In genomic region chr18:2981212-2981728, GRCh38 we compare ENCODE assay signal across 3 cellular contexts.
TF ChIP-seq lines count a peak whose summit lies in the region.

No MANE protein-coding gene starts in this region.

TF ChIP-seq in liver, 16 proteins besides CTCF, POLR2A, EP300 and RAD21:
- TF ChIP-seq HNF4G (IDR thresholded peaks at IDR 0.05) (no peak), EGR1 (IDR thresholded peaks at IDR 0.05; ENCODE audit: low read depth in 2 of 2) (no peak), MAX (IDR thresholded peaks at IDR 0.05) (no peak), REST (IDR thresholded peaks at IDR 0.05) (no peak), HNF4A (conservative IDR thresholded peaks at IDR 0.05) (no peak), ATF3 (IDR thresholded peaks at IDR 0.05) (peak; percentile 37), FOXA1 (IDR thresholded peaks at IDR 0.05) (no peak), JUND (IDR thresholded peaks at IDR 0.05) (peak; percentile 58 to 69), ZBTB33 (IDR thresholded peaks at IDR 0.05) (no peak), SP1 (IDR thresholded peaks at IDR 0.05) (no peak), TAF1 (conservative IDR thresholded peaks at IDR 0.05) (peak; percentile 32), NR2F2 (IDR thresholded peaks at IDR 0.05) (peak; percentile 84), GABPA (IDR thresholded peaks at IDR 0.05 in 1 of 2, conservative IDR thresholded peaks at IDR 0.05 in 1 of 2) (peak in 1 of 2 donors; percentile 15), RXRA (IDR thresholded peaks at IDR 0.05) (peak in 1 of 2 donors; percentile 4), YY1 (IDR thresholded peaks at IDR 0.05) (peak; percentile 65), FOXA2 (IDR thresholded peaks at IDR 0.05) (no peak)

TF ChIP-seq in HepG2, 621 proteins besides CTCF, POLR2A, EP300 and RAD21:
- TF ChIP-seq TMF1 (CRISPR knock-in tag; IDR thresholded peaks at IDR 0.05; ENCODE audit: low read depth) = no peak
- TF ChIP-seq SNAPC5 (CRISPR knock-in tag; IDR thresholded peaks at IDR 0.05; ENCODE audit: borderline replicate concordance) = no peak
- no peak for TF ChIP-seq ARNT2 (CRISPR knock-in tag; IDR thresholded peaks at IDR 0.05; ENCODE audit: low read depth)
- no peak for TF ChIP-seq MED1 (CRISPR knock-in tag; IDR thresholded peaks at IDR 0.05)
- TF ChIP-seq RXRA (CRISPR knock-in tag; IDR thresholded peaks at IDR 0.05) = no peak
- no peak for TF ChIP-seq ZNF589 (CRISPR knock-in tag; conservative IDR thresholded peaks at IDR 0.05)
- no peak for TF ChIP-seq BRF2 (CRISPR knock-in tag; IDR thresholded peaks at IDR 0.05)
- no peak for TF ChIP-seq ZNF44 (CRISPR knock-in tag; IDR thresholded peaks at IDR 0.05)
- no peak for TF ChIP-seq HDAC6 (IDR thresholded peaks at IDR 0.05; ENCODE audit: low read depth, low read length)
- TF ChIP-seq ZNF746 (CRISPR knock-in tag; IDR thresholded peaks at IDR 0.05) = no peak
- TF ChIP-seq MEIS2 (CRISPR knock-in tag; IDR thresholded peaks at IDR 0.05) = no peak
- TF ChIP-seq FOXA3 (CRISPR knock-in tag; IDR thresholded peaks at IDR 0.05) = no peak
- no peak for TF ChIP-seq REXO4 (CRISPR knock-in tag; IDR thresholded peaks at IDR 0.05; ENCODE audit: borderline replicate concordance)
- TF ChIP-seq PITX1 (CRISPR knock-in tag; IDR thresholded peaks at IDR 0.05) = no peak
- no peak for TF ChIP-seq JUND (CRISPR knock-in tag; IDR thresholded peaks at IDR 0.05)
- no peak for TF ChIP-seq ZNF138 (CRISPR knock-in tag; IDR thresholded peaks at IDR 0.05; ENCODE audit: low read depth)
TF ChIP-seq in HepG2: peak in this region for 0.

TF ChIP-seq in GM12878, 131 proteins besides CTCF, POLR2A, EP300 and RAD21 (continues in another document):
- TF ChIP-seq BACH1 (IDR thresholded peaks at IDR 0.05; ENCODE audit: borderline replicate concordance) = no peak
- TF ChIP-seq SPI1 (IDR thresholded peaks at IDR 0.05; ENCODE audit: borderline replicate concordance, insufficient read depth, low read depth, low read length) = no peak
- TF ChIP-seq CBX3 (IDR thresholded peaks at IDR 0.05; ENCODE audit: borderline replicate concordance, low read depth) = no peak
- TF ChIP-seq E2F4 (IDR thresholded peaks at IDR 0.05; ENCODE audit: low read depth, low read length) = no peak
- no peak for TF ChIP-seq E2F8 (IDR thresholded peaks at IDR 0.05; ENCODE audit: low read depth, partially characterized antibody)
- no peak for TF ChIP-seq RBBP5 (conservative IDR thresholded peaks at IDR 0.05)
- TF ChIP-seq TCF7 (IDR thresholded peaks at IDR 0.05; ENCODE audit: borderline replicate concordance) = no peak
- no peak for TF ChIP-seq ZNF384 (IDR thresholded peaks at IDR 0.05; ENCODE audit: borderline replicate concordance, low read depth, low read length)
- peak; percentile 39; the same call in 1 of the 2 replicates for TF ChIP-seq RELB (IDR thresholded peaks at IDR 0.05; ENCODE audit: low read depth)
- peak; percentile 58 for TF ChIP-seq ZNF687 (IDR thresholded peaks at IDR 0.05)
- no peak for TF ChIP-seq MYB (IDR thresholded peaks at IDR 0.05; ENCODE audit: borderline replicate concordance, low read depth, low read length)
- peak in 1 of 2 experiments; percentile 85; a peak in 2 of 4 replicates for TF ChIP-seq SRF (IDR thresholded peaks at IDR 0.05; ENCODE audit: low read depth in 2 of 2, low read length in 2 of 2)
- peak; percentile 100 for TF ChIP-seq MLLT1 (IDR thresholded peaks at IDR 0.05)
- peak; percentile 55 for TF ChIP-seq RUNX3 (IDR thresholded peaks at IDR 0.05; ENCODE audit: low read length)
- no peak for TF ChIP-seq USF2 (IDR thresholded peaks at IDR 0.05; ENCODE audit: borderline replicate concordance, low read depth, low read length)
- no peak for TF ChIP-seq REST (IDR thresholded peaks at IDR 0.05; ENCODE audit: low read depth, low read length)
- no peak for TF ChIP-seq PBX3 (IDR thresholded peaks at IDR 0.05; ENCODE audit: insufficient replicate concordance, low read depth, low read length)
- TF ChIP-seq E4F1 (IDR thresholded peaks at IDR 0.05; ENCODE audit: borderline replicate concordance, partially characterized antibody) = no peak
- TF ChIP-seq NR2C2 (IDR thresholded peaks at IDR 0.05; ENCODE audit: borderline replicate concordance, control insufficient read depth, insufficient read length, low read depth) = no peak
- no peak for TF ChIP-seq TCF12 (IDR thresholded peaks at IDR 0.05; ENCODE audit: low read depth, low read length)
- peak; percentile 73; the same call in 1 of the 2 replicates for TF ChIP-seq NR2F1 (conservative IDR thresholded peaks at IDR 0.05)
- TF ChIP-seq NFIC (IDR thresholded peaks at IDR 0.05; ENCODE audit: low read depth, low read length) = no peak
- no peak for TF ChIP-seq POU2F2 (IDR thresholded peaks at IDR 0.05; ENCODE audit: borderline replicate concordance, low read depth, low read length)
- TF ChIP-seq SP1 (IDR thresholded peaks at IDR 0.05; ENCODE audit: low read depth, low read length) = no peak
